Comparison of ENCODE assay signal across 9 cellular contexts in genomic region chr12:49368240-49368600, GRCh38. TPM values are rescaled to one million over a fixed set of nuclear protein-coding genes. Genes with fewer than 3 reads are reported as not detected.
DNase-seq lines count a peak whose midpoint lies in the region; ATAC-seq and TF ChIP-seq lines count a peak whose summit lies in the region.
"Had no signal": no experiment of that assay in that cellular context is flagged by ENCODE, and none has a peak within 500 bp of the region (broad histone marks: within the 10 kb centered on the region; RNA-seq: fewer than 3 reads in every experiment).

No MANE protein-coding gene starts in this region.

- H3K4me3 Mint-ChIP-seq in CD8-positive, alpha-beta T cell: peak overlapping the region; percentile 96
- H3K4me3 Mint-ChIP-seq in dendritic cell treated with granulocyte-macrophage colony-stimulating factor and Interleukin-4, amounts not matched to agents 40 ng/mL and 50 ng/mL, for 4 days: peak overlapping the region; percentile 97
- peak overlapping the region; percentile 92 for H3K4me3 Mint-ChIP-seq in neural crest cell

- H3K9me3 ChIP-seq in CD8-positive, alpha-beta T cell (ENCODE audit: low read length): no peaks in the 10 kb centered on the region

- CTCF ChIA-PET in CD8-positive, alpha-beta T cell (lab: Charles Lee): interaction anchor here (1.4 to 5.0 kb wide), 4 partner anchors 9 to 146 kb away, joined by 3 to 33 read pairs (median 4); no protein-coding TSS in a partner anchor

- no peak overlapping the region for H3K27ac ChIP-seq in CD8-positive, alpha-beta T cell (ENCODE audit: low read depth, low read length)

- DNase-seq in CD8-positive, alpha-beta T cell: no peak
- DNase-seq in NAMALWA (ENCODE audit: low spot score) (peak; percentile 49), neural crest cell (ENCODE audit: low read depth, low spot score) (no peak), iPS-NIHi7 (ENCODE audit: extremely low spot score) (no peak), amygdala (lab: John Stamatoyannopoulos, UW) (no peak)
- no peak for DNase-seq in activated CD4-positive, CD25-positive, alpha-beta regulatory T cell (lab: John Stamatoyannopoulos, UW)
- no peak for DNase-seq in activated effector memory CD4-positive, alpha-beta T cell treated with Interleukin-2 at 50 U/mL for 16 hours

- no peaks in the 10 kb centered on the region for H3K27me3 ChIP-seq in CD8-positive, alpha-beta T cell (ENCODE audit: insufficient read depth, low read length)

- intact Hi-C loops in CD8-positive, alpha-beta T cell (cut with DNase I, micrococcal nuclease): loop anchor here in 1 of 2 experiments (5.0 to 10.0 kb wide), 2 partner anchors 254 to 457 kb away; partner anchors contain the start of genes NCKAP5L and PRPF40B
- intact Hi-C loops in dendritic cell treated with granulocyte-macrophage colony-stimulating factor and Interleukin-4, amounts not matched to agents 40 ng/mL and 50 ng/mL, for 4 days (cut with micrococcal nuclease): no loop called here

- POLR2A ChIA-PET in CD8-positive, alpha-beta T cell (lab: Charles Lee): interaction anchor here (1.0 kb wide), 1 partner anchor 10 kb away, joined by 4 read pairs; no protein-coding TSS in a partner anchor

- H3K27ac Mint-ChIP-seq in CD8-positive, alpha-beta T cell: peak overlapping the region; percentile 70
- H3K27ac Mint-ChIP-seq in dendritic cell treated with granulocyte-macrophage colony-stimulating factor and Interleukin-4, amounts not matched to agents 40 ng/mL and 50 ng/mL, for 4 days: peak overlapping the region; percentile 99
- no peak overlapping the region for H3K27ac Mint-ChIP-seq in neural crest cell (ENCODE audit: unreplicated experiment)

- peaks cover 31% of the 10 kb centered on the region for H3K4me1 Mint-ChIP-seq in CD8-positive, alpha-beta T cell (ENCODE audit: low read depth)
- H3K4me1 Mint-ChIP-seq in dendritic cell treated with granulocyte-macrophage colony-stimulating factor and Interleukin-4, amounts not matched to agents 40 ng/mL and 50 ng/mL, for 4 days (ENCODE audit: low read depth): peaks cover 24% of the 10 kb centered on the region
- H3K4me1 Mint-ChIP-seq in neural crest cell: peaks cover 30% of the 10 kb centered on the region

- no peaks in the 10 kb centered on the region for H3K36me3 ChIP-seq in CD8-positive, alpha-beta T cell (ENCODE audit: insufficient read depth, low read length)

- H3K4me1 ChIP-seq in CD8-positive, alpha-beta T cell (ENCODE audit: insufficient read depth, low read length): peaks cover 16% of the 10 kb centered on the region

- no peak for TF ChIP-seq CTCF in CD8-positive, alpha-beta T cell (IDR thresholded peaks at IDR 0.05)
- no peak for TF ChIP-seq CTCF in neural crest cell (conservative IDR thresholded peaks at IDR 0.05)

- ATAC-seq in CD8-positive, alpha-beta T cell: no peak

- H3K36me3 Mint-ChIP-seq in CD8-positive, alpha-beta T cell: peaks cover 2% of the 10 kb centered on the region
- peaks cover 34% of the 10 kb centered on the region for H3K36me3 Mint-ChIP-seq in dendritic cell treated with granulocyte-macrophage colony-stimulating factor and Interleukin-4, amounts not matched to agents 40 ng/mL and 50 ng/mL, for 4 days (ENCODE audit: low read depth)
- H3K36me3 Mint-ChIP-seq in neural crest cell (ENCODE audit: low read depth): peaks cover 3% of the 10 kb centered on the region

- no peaks in the 10 kb centered on the region for H3K27me3 Mint-ChIP-seq in CD8-positive, alpha-beta T cell (ENCODE audit: low read depth)
- H3K27me3 Mint-ChIP-seq in dendritic cell treated with granulocyte-macrophage colony-stimulating factor and Interleukin-4, amounts not matched to agents 40 ng/mL and 50 ng/mL, for 4 days: no peaks in the 10 kb centered on the region
- H3K27me3 Mint-ChIP-seq in neural crest cell (ENCODE audit: low read depth): no peaks in the 10 kb centered on the region

- H3K4me3 ChIP-seq in CD8-positive, alpha-beta T cell (ENCODE audit: low read depth, low read length): peak overlapping the region; percentile 100

- H3K9me3 Mint-ChIP-seq in CD8-positive, alpha-beta T cell: no peaks in the 10 kb centered on the region
- no peaks in the 10 kb centered on the region for H3K9me3 Mint-ChIP-seq in dendritic cell treated with granulocyte-macrophage colony-stimulating factor and Interleukin-4, amounts not matched to agents 40 ng/mL and 50 ng/mL, for 4 days
- H3K9me3 Mint-ChIP-seq in neural crest cell: no peaks in the 10 kb centered on the region

RNA-seq across cellular contexts. Expression of gene SPATS2, which starts 1.0 kb away (rescaled TPM):
- 1 to 10 TPM; 5.6 to 7.2 TPM for total RNA-seq in CD8-positive, alpha-beta T cell
- 45.2 and 45.7 TPM in 2 replicates for total RNA-seq in neural crest cell

RNA-seq across cellular contexts. Expression of gene DNAJC22, which starts 21.5 kb away (rescaled TPM):
- total RNA-seq in CD8-positive, alpha-beta T cell: not detected
- 0.32 and 0.35 TPM in 2 replicates for total RNA-seq in neural crest cell

RNA-seq across cellular contexts. Expression of gene C1QL4, which starts 31.2 kb away (rescaled TPM):
- not detected for total RNA-seq in CD8-positive, alpha-beta T cell
- 0.63 and 0.80 TPM in 2 replicates for total RNA-seq in neural crest cell
- total RNA-seq: lung microvascular endothelial cell had no signal

RNA-seq across cellular contexts. Expression of gene TROAP, which starts 45.2 kb away (rescaled TPM):
- total RNA-seq in CD8-positive, alpha-beta T cell: under 1 TPM; 0.49 to 0.72 TPM
- 88.0 and 91.2 TPM in 2 replicates for total RNA-seq in neural crest cell
